ENCODE assay signal across 9 cellular contexts in the genomic region with DNA sequence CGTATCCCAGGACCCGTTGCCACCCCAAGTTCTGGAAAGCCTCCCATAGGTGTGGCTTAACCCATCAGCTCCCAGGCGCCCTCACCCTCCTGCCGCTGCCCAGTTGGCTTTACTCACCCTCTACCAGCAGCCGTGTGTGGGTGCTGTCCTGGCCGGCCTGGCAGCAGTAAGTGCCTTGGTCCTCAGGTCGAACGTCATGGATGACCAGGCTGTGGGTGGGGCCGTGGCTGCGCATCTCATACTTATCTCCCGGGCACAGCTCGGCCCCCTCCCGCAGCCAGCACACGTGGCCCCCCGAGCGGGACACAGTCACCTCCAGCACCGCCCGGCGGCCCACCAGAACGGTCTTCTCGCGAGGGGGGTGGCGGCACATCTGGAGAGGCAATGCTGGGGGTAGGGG. TPM values are rescaled to one million over a fixed set of nuclear protein-coding genes. Genes with fewer than 3 reads are reported as not detected.
A peak's percentile ranks its signal among the peaks of the same experiment; 100 is the strongest.
DNase-seq lines count a peak whose midpoint lies in the region; ATAC-seq and TF ChIP-seq lines count a peak whose summit lies in the region.
"Had no signal": no experiment of that assay in that cellular context is flagged by ENCODE, and none has a peak within 500 bp of the region (broad histone marks: within the 10 kb centered on the region; RNA-seq: fewer than 3 reads in every experiment).

No MANE protein-coding gene starts in this region.

- peak overlapping the region in 31 of 59 donors; percentile 7 to 82 (median 51) for H3K27ac ChIP-seq in dorsolateral prefrontal cortex

- H3K27me3 ChIP-seq in dorsolateral prefrontal cortex = no peaks in the 10 kb centered on the region

- peaks cover 16% of the 10 kb centered on the region for H3K27me3 Mint-ChIP-seq in neural crest cell (ENCODE audit: low read depth)
- H3K27me3 Mint-ChIP-seq in immature natural killer cell (ENCODE audit: low read depth in 3 of 3) = peaks cover 3 to 23% (median 11%) of the 10 kb centered on the region in 3 donors
- H3K27me3 Mint-ChIP-seq in activated T-cell treated with anti-CD3 and anti-CD28 coated beads, Interleukin-2, amount 50 U/mL, for 4 hours (ENCODE audit: low read depth) = peaks cover 42% of the 10 kb centered on the region

- peak overlapping the region; percentile 57 to 89 (median 72) for H3K4me3 ChIP-seq in dorsolateral prefrontal cortex

- H3K4me3 Mint-ChIP-seq in neural crest cell = peak overlapping the region; percentile 51
- peak overlapping the region in 1 of 5 donors; percentile 42 for H3K4me3 Mint-ChIP-seq in immature natural killer cell
- no peak overlapping the region for H3K4me3 Mint-ChIP-seq in activated T-cell treated with anti-CD3 and anti-CD28 coated beads, Interleukin-2, amount 50 U/mL, for 4 hours

- no peak for ATAC-seq in GM18907 (IDR thresholded peaks at IDR 0.05; ENCODE audit: unreplicated experiment)
- no peak for ATAC-seq in activated T-cell treated with anti-CD3 and anti-CD28 coated beads, Interleukin-2, amount 50 U/mL, for 4 hours

- H3K27ac Mint-ChIP-seq in neural crest cell (ENCODE audit: unreplicated experiment) (no peak overlapping the region), immature natural killer cell (no peak overlapping the region)

- H3K9me3 Mint-ChIP-seq in neural crest cell = no peaks in the 10 kb centered on the region
- peaks cover 0 to 1% (median 0%) of the 10 kb centered on the region in 6 donors for H3K9me3 Mint-ChIP-seq in immature natural killer cell
- no peaks in the 10 kb centered on the region for H3K9me3 Mint-ChIP-seq in activated T-cell treated with anti-CD3 and anti-CD28 coated beads, Interleukin-2, amount 50 U/mL, for 4 hours

- TF ChIP-seq CTCF in dorsolateral prefrontal cortex (IDR thresholded peaks at IDR 0.05 in 54 of 56, conservative IDR thresholded peaks at IDR 0.05 in 2 of 56; ENCODE audit: low read depth in 1 of 56, partially characterized antibody in 56 of 56) (no peak), neural crest cell (conservative IDR thresholded peaks at IDR 0.05) (no peak)

- H3K36me3 Mint-ChIP-seq in neural crest cell (ENCODE audit: low read depth) (peaks cover 3% of the 10 kb centered on the region), immature natural killer cell (no peaks in the 10 kb centered on the region)
- H3K36me3 Mint-ChIP-seq in activated T-cell treated with anti-CD3 and anti-CD28 coated beads, Interleukin-2, amount 50 U/mL, for 4 hours (ENCODE audit: insufficient read depth) = no peaks in the 10 kb centered on the region

- peaks cover 22% of the 10 kb centered on the region for H3K4me1 Mint-ChIP-seq in neural crest cell
- peaks cover 4 to 13% of the 10 kb centered on the region in 2 donors for H3K4me1 Mint-ChIP-seq in immature natural killer cell
- H3K4me1 Mint-ChIP-seq in activated T-cell treated with anti-CD3 and anti-CD28 coated beads, Interleukin-2, amount 50 U/mL, for 4 hours (ENCODE audit: low read depth) = peaks cover 8% of the 10 kb centered on the region

- DNase-seq in CD1c-positive myeloid dendritic cell (ENCODE audit: extremely low spot score) = peak; percentile 34
- DNase-seq in NCI-H146 treated with DMSO at 0.1 percent for 48 hours (lab: John Stamatoyannopoulos, UW; ENCODE audit: unreplicated experiment) = peak; percentile 0
- peak in 2 of 10 donors; percentile 38 to 48 for DNase-seq in dorsolateral prefrontal cortex
- no peak for DNase-seq in neural crest cell (ENCODE audit: low read depth, low spot score)
- DNase-seq in immature natural killer cell = no peak
- no peak for DNase-seq in activated T-cell treated with anti-CD3 and anti-CD28 coated beads, Interleukin-2, amount 50 U/mL, for 4 hours
- DNase-seq in GF-D8 (lab: John Stamatoyannopoulos, UW) = no peak
- DNase-seq: naive B cell had no signal

- intact Hi-C loops in dorsolateral prefrontal cortex (cut with DNase I) = no loop called here

RNA-seq across cellular contexts. Expression of gene TMEM198, which starts 7.6 kb away (rescaled TPM):
- total RNA-seq in dorsolateral prefrontal cortex (10 to 100 TPM in 116 of 120 experiments, 1 to 10 TPM in 4; 8.5 to 24.9 (median 16.0) TPM), neural crest cell (15.7 and 16.4 TPM in 2 replicates)
- under 1 TPM in 1 of 3 donors, not detected in 2; 0.44 TPM for polyA plus RNA-seq in immature natural killer cell
- total RNA-seq in activated T-cell treated with anti-CD3 and anti-CD28 coated beads, Interleukin-2, amount 50 U/mL, for 4 hours = 1 to 10 TPM; 3.6 to 4.8 (median 4.3) TPM

RNA-seq across cellular contexts. Expression of gene CHPF, which starts 7.8 kb away (rescaled TPM):
- total RNA-seq in dorsolateral prefrontal cortex (10 to 100 TPM; 28.8 to 59.4 (median 41.7) TPM), neural crest cell (27.0 and 30.0 TPM in 2 replicates)
- 10 to 100 TPM in 2 of 3 donors, 1 to 10 TPM in 1; 6.1 to 20.8 (median 18.6) TPM for polyA plus RNA-seq in immature natural killer cell
- total RNA-seq in activated T-cell treated with anti-CD3 and anti-CD28 coated beads, Interleukin-2, amount 50 U/mL, for 4 hours = 10 to 100 TPM; 38.3 to 42.0 (median 40.3) TPM

RNA-seq across cellular contexts. Expression of gene OBSL1, which starts 19.9 kb away (rescaled TPM):
- 100 to 1,000 TPM in 54 of 120 experiments, 10 to 100 TPM in 66; 54.9 to 144 (median 98.1) TPM for total RNA-seq in dorsolateral prefrontal cortex
- total RNA-seq in neural crest cell = 122 and 123 TPM in 2 replicates
- polyA plus RNA-seq in immature natural killer cell = under 1 TPM in 1 of 3 donors, not detected in 2; 0.53 TPM
- 1 to 10 TPM in 1 of 3 donors, under 1 TPM in 2; 0.37 to 1.1 (median 0.60) TPM for total RNA-seq in activated T-cell treated with anti-CD3 and anti-CD28 coated beads, Interleukin-2, amount 50 U/mL, for 4 hours

RNA-seq across cellular contexts. Expression of gene INHA, which starts 20.7 kb away (rescaled TPM):
- total RNA-seq in dorsolateral prefrontal cortex = 1 to 10 TPM in 111 of 120 experiments, under 1 TPM in 8, not detected in 1; 0.54 to 6.4 (median 2.5) TPM
- 0.50 TPM in 1 of 2 replicates, not detected in the other for total RNA-seq in neural crest cell
- polyA plus RNA-seq in immature natural killer cell = not detected
- not detected for total RNA-seq in activated T-cell treated with anti-CD3 and anti-CD28 coated beads, Interleukin-2, amount 50 U/mL, for 4 hours

RNA-seq across cellular contexts. Expression of gene ASIC4, which starts 37.1 kb away (rescaled TPM):
- total RNA-seq in dorsolateral prefrontal cortex (10 to 100 TPM in 7 of 120 experiments, 1 to 10 TPM in 113; 2.8 to 14.2 (median 6.5) TPM), neural crest cell (1.0 and 1.5 TPM in 2 replicates)
- polyA plus RNA-seq in immature natural killer cell = not detected
- under 1 TPM in 1 of 3 donors, not detected in 2; 0.08 TPM for total RNA-seq in activated T-cell treated with anti-CD3 and anti-CD28 coated beads, Interleukin-2, amount 50 U/mL, for 4 hours

Comparison
In these comparisons a context has a peak if more than half of its experiments do, and no peak if none do; other contexts are left out.
1. DNase-seq: peak in CD1c-positive myeloid dendritic cell (single experiment) and NCI-H146 treated with DMSO at 0.1 percent for 48 hours (single experiment); none in neural crest cell (single experiment), immature natural killer cell (0 of 3), activated T-cell treated with anti-CD3 and anti-CD28 coated beads, Interleukin-2, amount 50 U/mL, for 4 hours (single experiment) and GF-D8 (single experiment).
2. RNA of gene OBSL1, which starts 19.9 kb away (total RNA-seq): 122 to 123 TPM in neural crest cell and 54.9 to 144 TPM in dorsolateral prefrontal cortex; 0.37 to 1.1 TPM in activated T-cell treated with anti-CD3 and anti-CD28 coated beads, Interleukin-2, amount 50 U/mL, for 4 hours; every median in the first group is over 10 times any median in the second.